ENCODE assay signal across 8 cellular contexts in genomic region chr3:42581709-42582473, GRCh38. TPM values are rescaled to one million over a fixed set of nuclear protein-coding genes. Genes with fewer than 3 reads are reported as not detected.
DNase-seq lines count a peak whose midpoint lies in the region; ATAC-seq and TF ChIP-seq lines count a peak whose summit lies in the region.

Gene SEC22C, minus strand, starts transcription at chr3:42581967. Its CDS starts 12,921 bp downstream, at chr3:42569046.

- TF ChIP-seq CTCF in choroid plexus epithelial cell (conservative IDR thresholded peaks at IDR 0.05; ENCODE audit: low read depth, low read length), result peak; percentile 25

- H3K9me3 Mint-ChIP-seq in activated CD4-positive, alpha-beta T cell treated with anti-CD3 and anti-CD28 coated beads for 36 hours (ENCODE audit: low read depth), result no peaks in the 10 kb centered on the region

- H3K36me3 Mint-ChIP-seq in activated CD4-positive, alpha-beta T cell treated with anti-CD3 and anti-CD28 coated beads for 36 hours (ENCODE audit: low read depth), result peaks cover 15% of the 10 kb centered on the region

- H3K27me3 ChIP-seq in layer of hippocampus (ENCODE audit: control insufficient read depth, insufficient read depth, low read length), result no peaks in the 10 kb centered on the region

- H3K27me3 Mint-ChIP-seq in activated CD4-positive, alpha-beta T cell treated with anti-CD3 and anti-CD28 coated beads for 36 hours, result no peaks in the 10 kb centered on the region

- peak within 1 kb of the TSS; percentile 80 for H3K27ac ChIP-seq in layer of hippocampus (ENCODE audit: low read depth, low read length)

- peak within 1 kb of the TSS; percentile 92 for H3K4me3 ChIP-seq in choroid plexus epithelial cell (ENCODE audit: low read depth, low read length)

- H3K27ac Mint-ChIP-seq in activated CD4-positive, alpha-beta T cell treated with anti-CD3 and anti-CD28 coated beads for 36 hours, result peak within 1 kb of the TSS; percentile 94

- CTCF ChIA-PET in activated CD4-positive, alpha-beta T cell treated with anti-CD3 and anti-CD28 coated beads for 36 hours (lab: Charles Lee), result interaction anchor here (0.9 to 4.0 kb wide), 9 partner anchors 10 to 335 kb away, joined by 3 to 24 read pairs (median 3); partner anchors contain the start of gene NKTR

- peak within 1 kb of the TSS; percentile 81 for H3K4me3 Mint-ChIP-seq in activated CD4-positive, alpha-beta T cell treated with anti-CD3 and anti-CD28 coated beads for 36 hours

- POLR2A ChIA-PET in activated CD4-positive, alpha-beta T cell treated with anti-CD3 and anti-CD28 coated beads for 36 hours (lab: Charles Lee), result interaction anchor here (0.6 to 2.6 kb wide), 5 partner anchors 9 to 35 kb away, joined by 3 to 16 read pairs (median 6); partner anchors contain the start of gene SS18L2

- ATAC-seq in GM19043 (IDR thresholded peaks at IDR 0.05; ENCODE audit: low read depth, unreplicated experiment), result peak; percentile 85
- peak; percentile 79 for ATAC-seq in HG03378 (IDR thresholded peaks at IDR 0.05; ENCODE audit: unreplicated experiment)
- ATAC-seq in activated CD4-positive, alpha-beta T cell treated with anti-CD3 and anti-CD28 coated beads for 36 hours, result peak; percentile 94

- peak; percentile 98 for DNase-seq in Ammon's horn (ENCODE audit: low spot score)
- DNase-seq in NCI-H510A treated with DMSO at 0.1 percent for 48 hours (lab: John Stamatoyannopoulos, UW), result peak; percentile 95
- peak; percentile 98 for DNase-seq in activated CD4-positive, alpha-beta T cell treated with anti-CD3 and anti-CD28 coated beads for 36 hours
- peak; percentile 93 for DNase-seq in choroid plexus epithelial cell (ENCODE audit: low read depth)
- DNase-seq in stimulated activated CD4-positive, alpha-beta T cell treated with anti-CD3 and anti-CD28 coated beads, Interleukin-1b, Interleukin-23, amount 100 ng/mL, for 4 hours (ENCODE audit: low read depth in 2 of 2), result peak; percentile 91 to 93

- peaks cover 43% of the 10 kb centered on the region for H3K4me1 Mint-ChIP-seq in activated CD4-positive, alpha-beta T cell treated with anti-CD3 and anti-CD28 coated beads for 36 hours

- intact Hi-C loops in activated CD4-positive, alpha-beta T cell treated with anti-CD3 and anti-CD28 coated beads for 36 hours (cut with DNase I, micrococcal nuclease), result loop anchor here (1.0 to 2.0 kb wide), 10 partner anchors 8 to 620 kb away; partner anchors contain the start of genes NKTR (in 2 of the 2), SS18L2 (in 2 of the 2), CCDC13 (in 1 of the 2) and HIGD1A (in 1 of the 2)

RNA-seq across cellular contexts. Expression of gene SEC22C, which starts in this region (rescaled TPM):
- 10 to 100 TPM; 34.2 to 42.5 TPM for total RNA-seq in activated CD4-positive, alpha-beta T cell treated with anti-CD3 and anti-CD28 coated beads for 36 hours

Comparison
In these comparisons a context has a peak if more than half of its experiments do, and no peak if none do; other contexts are left out.
1. Peak in every context shown above with its lines: DNase-seq, ATAC-seq, H3K4me3 ChIP-seq and H3K27ac ChIP-seq.